1 cellular context compared by ENCODE assay signal in the genomic region with DNA sequence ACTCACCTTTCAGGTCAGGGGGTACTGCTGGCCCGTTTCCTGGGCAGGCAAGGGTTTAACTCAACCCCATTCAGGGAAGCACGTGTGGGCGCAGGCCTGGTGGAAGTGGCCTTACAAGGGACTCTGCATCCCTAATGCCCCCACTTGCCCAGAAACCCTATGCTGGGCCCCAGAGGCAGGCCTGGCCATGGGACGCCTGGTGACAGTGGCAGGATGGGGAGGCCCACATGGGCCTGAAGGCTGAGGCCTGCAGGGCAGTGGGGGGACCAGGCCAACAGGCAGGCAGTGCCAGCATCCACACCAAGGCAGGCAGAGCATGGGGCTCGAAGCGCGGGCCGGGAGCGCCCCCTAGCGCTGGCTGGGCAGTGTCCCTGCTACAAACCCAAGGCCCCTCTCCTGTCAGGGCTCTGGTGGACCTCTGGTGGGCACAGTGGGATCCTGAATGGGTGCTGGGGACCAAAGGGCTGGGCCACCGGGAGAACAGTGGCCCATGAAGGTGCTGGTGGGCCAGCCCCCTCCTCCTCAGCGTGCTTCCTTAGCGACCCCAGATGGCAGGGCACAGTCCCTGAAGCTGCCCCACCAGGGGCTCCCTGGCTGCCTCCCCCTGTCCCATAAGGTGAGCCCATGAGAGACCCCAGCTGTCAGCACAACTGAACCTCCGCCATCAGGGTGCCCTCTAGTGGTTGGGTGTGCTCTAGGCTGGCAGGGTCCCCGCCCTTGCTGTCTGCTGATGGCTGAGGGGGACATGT.
TF ChIP-seq lines count a peak whose summit lies in the region.

No MANE protein-coding gene starts in this region.

TF ChIP-seq in HepG2, 621 proteins besides CTCF, POLR2A, EP300 and RAD21 (continued from another document):
- TF ChIP-seq, protein P1, sequence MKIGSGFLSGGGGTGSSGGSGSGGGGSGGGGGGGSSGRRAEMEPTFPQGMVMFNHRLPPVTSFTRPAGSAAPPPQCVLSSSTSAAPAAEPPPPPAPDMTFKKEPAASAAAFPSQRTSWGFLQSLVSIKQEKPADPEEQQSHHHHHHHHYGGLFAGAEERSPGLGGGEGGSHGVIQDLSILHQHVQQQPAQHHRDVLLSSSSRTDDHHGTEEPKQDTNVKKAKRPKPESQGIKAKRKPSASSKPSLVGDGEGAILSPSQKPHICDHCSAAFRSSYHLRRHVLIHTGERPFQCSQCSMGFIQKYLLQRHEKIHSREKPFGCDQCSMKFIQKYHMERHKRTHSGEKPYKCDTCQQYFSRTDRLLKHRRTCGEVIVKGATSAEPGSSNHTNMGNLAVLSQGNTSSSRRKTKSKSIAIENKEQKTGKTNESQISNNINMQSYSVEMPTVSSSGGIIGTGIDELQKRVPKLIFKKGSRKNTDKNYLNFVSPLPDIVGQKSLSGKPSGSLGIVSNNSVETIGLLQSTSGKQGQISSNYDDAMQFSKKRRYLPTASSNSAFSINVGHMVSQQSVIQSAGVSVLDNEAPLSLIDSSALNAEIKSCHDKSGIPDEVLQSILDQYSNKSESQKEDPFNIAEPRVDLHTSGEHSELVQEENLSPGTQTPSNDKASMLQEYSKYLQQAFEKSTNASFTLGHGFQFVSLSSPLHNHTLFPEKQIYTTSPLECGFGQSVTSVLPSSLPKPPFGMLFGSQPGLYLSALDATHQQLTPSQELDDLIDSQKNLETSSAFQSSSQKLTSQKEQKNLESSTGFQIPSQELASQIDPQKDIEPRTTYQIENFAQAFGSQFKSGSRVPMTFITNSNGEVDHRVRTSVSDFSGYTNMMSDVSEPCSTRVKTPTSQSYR (CRISPR knock-in tag; IDR thresholded peaks at IDR 0.05; ENCODE audit: borderline replicate concordance), result peak; percentile 8; the same call in 1 of the 2 replicates
- TF ChIP-seq, protein P2, sequence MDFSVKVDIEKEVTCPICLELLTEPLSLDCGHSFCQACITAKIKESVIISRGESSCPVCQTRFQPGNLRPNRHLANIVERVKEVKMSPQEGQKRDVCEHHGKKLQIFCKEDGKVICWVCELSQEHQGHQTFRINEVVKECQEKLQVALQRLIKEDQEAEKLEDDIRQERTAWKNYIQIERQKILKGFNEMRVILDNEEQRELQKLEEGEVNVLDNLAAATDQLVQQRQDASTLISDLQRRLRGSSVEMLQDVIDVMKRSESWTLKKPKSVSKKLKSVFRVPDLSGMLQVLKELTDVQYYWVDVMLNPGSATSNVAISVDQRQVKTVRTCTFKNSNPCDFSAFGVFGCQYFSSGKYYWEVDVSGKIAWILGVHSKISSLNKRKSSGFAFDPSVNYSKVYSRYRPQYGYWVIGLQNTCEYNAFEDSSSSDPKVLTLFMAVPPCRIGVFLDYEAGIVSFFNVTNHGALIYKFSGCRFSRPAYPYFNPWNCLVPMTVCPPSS (IDR thresholded peaks at IDR 0.05), result no peak
- TF ChIP-seq SRSF4 (IDR thresholded peaks at IDR 0.05; ENCODE audit: low read depth, low read length, poor library complexity, severe bottlenecking) (no peak), ZBTB42 (CRISPR knock-in tag; IDR thresholded peaks at IDR 0.05) (no peak), FOXP1 (IDR thresholded peaks at IDR 0.05) (no peak), FOXP1 (CRISPR knock-in tag; IDR thresholded peaks at IDR 0.05) (no peak), ZNF569 (CRISPR knock-in tag; IDR thresholded peaks at IDR 0.05; ENCODE audit: borderline replicate concordance) (no peak), MEF2D (CRISPR knock-in tag; IDR thresholded peaks at IDR 0.05) (peak; percentile 38; the same call in 1 of the 2 replicates), SAFB2 (CRISPR knock-in tag; IDR thresholded peaks at IDR 0.05; ENCODE audit: borderline replicate concordance, low read depth) (0 out of 2 replicates have a peak, but pooled peaks have one; percentile 52), SNAI1 (CRISPR knock-in tag; IDR thresholded peaks at IDR 0.05; ENCODE audit: borderline replicate concordance) (no peak; the same call in 1 of the 2 replicates), NCOA1 (CRISPR knock-in tag; IDR thresholded peaks at IDR 0.05) (0 out of 2 replicates have a peak, but pooled peaks have one; percentile 24), U2AF1 (optimal IDR thresholded peaks at IDR 0.05; ENCODE audit: low read depth, low read length) (peak; percentile 13), CBX1 (IDR thresholded peaks at IDR 0.05; ENCODE audit: low read depth) (no peak), THAP11 (CRISPR knock-in tag; IDR thresholded peaks at IDR 0.05) (peak; percentile 50; the same call in 1 of the 2 replicates), POLR2G (IDR thresholded peaks at IDR 0.05; ENCODE audit: low read depth, low read length) (peak; percentile 33), MZF1 (CRISPR knock-in tag; IDR thresholded peaks at IDR 0.05; ENCODE audit: borderline replicate concordance) (no peak), POGZ (CRISPR knock-in tag; IDR thresholded peaks at IDR 0.05) (peak; percentile 61; the same call in 1 of the 2 replicates), ZNF776 (CRISPR knock-in tag; IDR thresholded peaks at IDR 0.05) (peak; percentile 66; the same call in 1 of the 2 replicates), ZNF354B (CRISPR knock-in tag; IDR thresholded peaks at IDR 0.05) (no peak), ZNF530 (CRISPR knock-in tag; IDR thresholded peaks at IDR 0.05; ENCODE audit: low read depth) (no peak), ZNF768 (CRISPR knock-in tag; IDR thresholded peaks at IDR 0.05) (peak; percentile 69), SMAD1 (CRISPR knock-in tag; IDR thresholded peaks at IDR 0.05; ENCODE audit: borderline replicate concordance, low read depth) (0 out of 2 replicates have a peak, but pooled peaks have one; percentile 30), MED8 (CRISPR knock-in tag; IDR thresholded peaks at IDR 0.05; ENCODE audit: insufficient replicate concordance) (no peak), ZNF589 (CRISPR knock-in tag; conservative IDR thresholded peaks at IDR 0.05) (no peak), ZNF749 (CRISPR knock-in tag; IDR thresholded peaks at IDR 0.05; ENCODE audit: borderline replicate concordance) (no peak), ZSCAN30 (CRISPR knock-in tag; IDR thresholded peaks at IDR 0.05) (0 out of 2 replicates have a peak, but pooled peaks have one; percentile 69), BCL6 (CRISPR knock-in tag; IDR thresholded peaks at IDR 0.05) (peak; percentile 26; the same call in 1 of the 2 replicates), PHF21A (CRISPR knock-in tag; IDR thresholded peaks at IDR 0.05) (peak; percentile 91), ZNF572 (CRISPR knock-in tag; IDR thresholded peaks at IDR 0.05) (no peak; the same call in 1 of the 2 replicates), EED (CRISPR knock-in tag; IDR thresholded peaks at IDR 0.05) (peak; percentile 50; the same call in 1 of the 2 replicates), ZNF775 (CRISPR knock-in tag; IDR thresholded peaks at IDR 0.05; ENCODE audit: borderline replicate concordance) (no peak), ZNF605 (CRISPR knock-in tag; IDR thresholded peaks at IDR 0.05) (peak; percentile 43; the same call in 1 of the 2 replicates), ZNF788 (CRISPR knock-in tag; IDR thresholded peaks at IDR 0.05; ENCODE audit: borderline replicate concordance) (no peak; the same call in 1 of the 2 replicates)
- TF ChIP-seq, protein P3, sequence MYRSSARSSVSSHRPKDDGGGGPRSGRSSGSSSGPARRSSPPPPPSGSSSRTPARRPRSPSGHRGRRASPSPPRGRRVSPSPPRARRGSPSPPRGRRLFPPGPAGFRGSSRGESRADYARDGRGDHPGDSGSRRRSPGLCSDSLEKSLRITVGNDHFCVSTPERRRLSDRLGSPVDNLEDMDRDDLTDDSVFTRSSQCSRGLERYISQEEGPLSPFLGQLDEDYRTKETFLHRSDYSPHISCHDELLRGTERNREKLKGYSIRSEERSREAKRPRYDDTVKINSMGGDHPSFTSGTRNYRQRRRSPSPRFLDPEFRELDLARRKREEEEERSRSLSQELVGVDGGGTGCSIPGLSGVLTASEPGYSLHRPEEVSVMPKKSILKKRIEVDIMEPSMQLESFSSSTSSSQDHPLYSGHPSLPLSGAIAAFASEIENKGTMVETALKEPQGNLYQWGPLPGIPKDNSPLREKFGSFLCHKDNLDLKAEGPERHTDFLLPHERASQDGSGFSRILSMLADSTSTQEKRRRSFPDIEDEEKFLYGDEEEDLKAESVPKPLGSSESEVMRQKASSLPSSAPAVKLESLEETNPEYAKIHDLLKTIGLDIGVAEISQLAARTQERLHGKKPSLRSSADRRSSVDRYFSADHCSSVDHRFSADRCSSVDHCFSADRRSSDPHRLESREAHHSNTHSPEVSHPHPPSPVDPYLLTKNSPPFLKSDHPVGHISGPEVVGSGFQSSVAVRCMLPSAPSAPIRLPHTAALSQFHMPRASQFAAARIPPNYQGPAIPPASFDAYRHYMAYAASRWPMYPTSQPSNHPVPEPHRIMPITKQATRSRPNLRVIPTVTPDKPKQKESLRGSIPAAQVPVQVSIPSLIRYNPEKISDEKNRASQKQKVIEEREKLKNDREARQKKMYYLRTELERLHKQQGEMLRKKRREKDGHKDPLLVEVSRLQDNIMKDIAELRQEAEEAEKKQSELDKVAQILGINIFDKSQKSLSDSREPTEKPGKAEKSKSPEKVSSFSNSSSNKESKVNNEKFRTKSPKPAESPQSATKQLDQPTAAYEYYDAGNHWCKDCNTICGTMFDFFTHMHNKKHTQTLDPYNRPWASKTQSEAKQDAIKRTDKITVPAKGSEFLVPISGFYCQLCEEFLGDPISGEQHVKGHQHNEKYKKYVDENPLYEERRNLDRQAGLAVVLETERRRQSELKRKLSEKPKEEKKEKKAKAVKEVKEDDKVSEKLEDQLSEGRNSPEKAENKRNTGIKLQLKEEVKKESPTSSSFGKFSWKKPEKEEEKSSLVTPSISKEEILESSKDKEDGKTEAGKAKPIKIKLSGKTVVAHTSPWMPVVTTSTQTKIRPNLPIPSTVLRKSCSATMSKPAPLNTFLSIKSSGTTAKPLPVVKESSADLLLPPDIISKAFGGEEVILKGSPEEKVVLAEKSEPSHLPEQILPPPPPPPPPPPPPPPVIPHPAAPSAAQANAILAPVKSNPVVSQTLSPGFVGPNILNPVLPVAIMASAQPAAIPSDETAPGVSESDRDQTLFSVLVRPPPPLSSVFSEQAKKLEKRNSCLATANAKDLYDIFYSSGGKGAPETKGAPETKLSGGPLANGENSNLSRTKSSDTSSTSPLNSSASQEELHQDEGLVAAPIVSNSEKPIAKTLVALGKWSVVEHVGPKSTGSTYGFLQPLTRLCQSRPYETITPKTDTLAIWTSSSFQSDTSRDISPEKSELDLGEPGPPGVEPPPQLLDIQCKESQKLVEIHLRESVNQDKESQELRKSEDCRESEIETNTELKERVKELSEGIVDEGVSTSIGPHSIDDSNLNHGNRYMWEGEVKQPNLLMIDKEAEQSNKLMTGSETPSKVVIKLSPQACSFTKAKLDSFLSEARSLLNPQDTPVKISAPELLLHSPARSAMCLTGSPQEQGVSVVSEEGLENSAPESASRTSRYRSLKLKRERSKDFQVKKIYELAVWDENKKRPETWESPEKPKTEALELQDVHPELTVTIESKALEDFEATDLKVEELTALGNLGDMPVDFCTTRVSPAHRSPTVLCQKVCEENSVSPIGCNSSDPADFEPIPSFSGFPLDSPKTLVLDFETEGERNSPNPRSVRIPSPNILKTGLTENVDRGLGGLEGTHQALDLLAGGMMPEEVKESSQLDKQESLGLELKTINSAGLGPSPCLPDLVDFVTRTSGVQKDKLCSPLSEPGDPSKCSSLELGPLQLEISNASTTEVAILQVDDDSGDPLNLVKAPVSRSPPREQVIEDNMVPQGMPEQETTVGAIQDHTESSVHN (CRISPR knock-in tag; IDR thresholded peaks at IDR 0.05), result peak; percentile 37; the same call in 1 of the 2 replicates
- TF ChIP-seq, protein P4, sequence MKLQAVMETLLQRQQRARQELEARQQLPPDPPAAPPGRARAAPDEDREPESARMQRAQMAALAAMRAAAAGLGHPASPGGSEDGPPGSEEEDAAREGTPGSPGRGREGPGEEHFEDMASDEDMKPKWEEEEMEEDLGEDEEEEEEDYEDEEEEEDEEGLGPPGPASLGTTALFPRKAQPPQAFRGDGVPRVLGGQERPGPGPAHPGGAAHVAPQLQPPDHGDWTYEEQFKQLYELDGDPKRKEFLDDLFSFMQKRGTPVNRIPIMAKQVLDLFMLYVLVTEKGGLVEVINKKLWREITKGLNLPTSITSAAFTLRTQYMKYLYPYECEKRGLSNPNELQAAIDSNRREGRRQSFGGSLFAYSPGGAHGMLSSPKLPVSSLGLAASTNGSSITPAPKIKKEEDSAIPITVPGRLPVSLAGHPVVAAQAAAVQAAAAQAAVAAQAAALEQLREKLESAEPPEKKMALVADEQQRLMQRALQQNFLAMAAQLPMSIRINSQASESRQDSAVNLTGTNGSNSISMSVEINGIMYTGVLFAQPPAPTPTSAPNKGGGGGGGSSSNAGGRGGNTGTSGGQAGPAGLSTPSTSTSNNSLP (IDR thresholded peaks at IDR 0.05; ENCODE audit: low read depth, low read length), result no peak
- TF ChIP-seq, protein P5, sequence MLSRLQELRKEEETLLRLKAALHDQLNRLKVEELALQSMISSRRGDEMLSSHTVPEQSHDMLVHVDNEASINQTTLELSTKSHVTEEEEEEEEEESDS (CRISPR knock-in tag; IDR thresholded peaks at IDR 0.05; ENCODE audit: borderline replicate concordance), result peak; percentile 55; the same call in 1 of the 2 replicates
- TF ChIP-seq, protein P6, sequence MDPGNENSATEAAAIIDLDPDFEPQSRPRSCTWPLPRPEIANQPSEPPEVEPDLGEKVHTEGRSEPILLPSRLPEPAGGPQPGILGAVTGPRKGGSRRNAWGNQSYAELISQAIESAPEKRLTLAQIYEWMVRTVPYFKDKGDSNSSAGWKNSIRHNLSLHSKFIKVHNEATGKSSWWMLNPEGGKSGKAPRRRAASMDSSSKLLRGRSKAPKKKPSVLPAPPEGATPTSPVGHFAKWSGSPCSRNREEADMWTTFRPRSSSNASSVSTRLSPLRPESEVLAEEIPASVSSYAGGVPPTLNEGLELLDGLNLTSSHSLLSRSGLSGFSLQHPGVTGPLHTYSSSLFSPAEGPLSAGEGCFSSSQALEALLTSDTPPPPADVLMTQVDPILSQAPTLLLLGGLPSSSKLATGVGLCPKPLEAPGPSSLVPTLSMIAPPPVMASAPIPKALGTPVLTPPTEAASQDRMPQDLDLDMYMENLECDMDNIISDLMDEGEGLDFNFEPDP (CRISPR knock-in tag; conservative IDR thresholded peaks at IDR 0.05), result no peak
- TF ChIP-seq, protein P7, sequence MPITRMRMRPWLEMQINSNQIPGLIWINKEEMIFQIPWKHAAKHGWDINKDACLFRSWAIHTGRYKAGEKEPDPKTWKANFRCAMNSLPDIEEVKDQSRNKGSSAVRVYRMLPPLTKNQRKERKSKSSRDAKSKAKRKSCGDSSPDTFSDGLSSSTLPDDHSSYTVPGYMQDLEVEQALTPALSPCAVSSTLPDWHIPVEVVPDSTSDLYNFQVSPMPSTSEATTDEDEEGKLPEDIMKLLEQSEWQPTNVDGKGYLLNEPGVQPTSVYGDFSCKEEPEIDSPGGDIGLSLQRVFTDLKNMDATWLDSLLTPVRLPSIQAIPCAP (CRISPR knock-in tag; IDR thresholded peaks at IDR 0.05; ENCODE audit: low read depth), result no peak
